In the genomic region with DNA sequence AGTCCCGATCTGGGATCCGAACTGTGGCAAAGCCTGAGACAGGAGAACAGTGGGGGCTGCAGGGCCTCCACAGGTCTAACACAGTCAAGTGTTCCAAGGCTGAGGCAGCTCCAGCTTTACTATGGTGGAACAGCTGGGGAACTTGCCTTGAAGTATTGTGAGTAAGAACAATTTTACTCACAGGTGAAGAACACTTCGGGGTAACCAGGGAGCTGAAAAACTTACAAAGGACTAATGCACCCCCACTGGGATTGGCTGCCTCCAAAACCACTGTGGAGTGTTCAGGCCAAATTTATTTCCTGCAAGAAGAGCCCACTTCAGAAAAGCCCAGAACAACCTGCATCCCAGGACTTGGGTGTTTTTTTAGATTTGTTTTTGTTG, we compare ENCODE assay signal across 1 cellular context.
TF ChIP-seq lines count a peak whose summit lies in the region.

No MANE protein-coding gene starts in this region.

TF ChIP-seq in H1, 55 proteins besides CTCF, POLR2A, EP300 and RAD21:
- TF ChIP-seq, protein P1, sequence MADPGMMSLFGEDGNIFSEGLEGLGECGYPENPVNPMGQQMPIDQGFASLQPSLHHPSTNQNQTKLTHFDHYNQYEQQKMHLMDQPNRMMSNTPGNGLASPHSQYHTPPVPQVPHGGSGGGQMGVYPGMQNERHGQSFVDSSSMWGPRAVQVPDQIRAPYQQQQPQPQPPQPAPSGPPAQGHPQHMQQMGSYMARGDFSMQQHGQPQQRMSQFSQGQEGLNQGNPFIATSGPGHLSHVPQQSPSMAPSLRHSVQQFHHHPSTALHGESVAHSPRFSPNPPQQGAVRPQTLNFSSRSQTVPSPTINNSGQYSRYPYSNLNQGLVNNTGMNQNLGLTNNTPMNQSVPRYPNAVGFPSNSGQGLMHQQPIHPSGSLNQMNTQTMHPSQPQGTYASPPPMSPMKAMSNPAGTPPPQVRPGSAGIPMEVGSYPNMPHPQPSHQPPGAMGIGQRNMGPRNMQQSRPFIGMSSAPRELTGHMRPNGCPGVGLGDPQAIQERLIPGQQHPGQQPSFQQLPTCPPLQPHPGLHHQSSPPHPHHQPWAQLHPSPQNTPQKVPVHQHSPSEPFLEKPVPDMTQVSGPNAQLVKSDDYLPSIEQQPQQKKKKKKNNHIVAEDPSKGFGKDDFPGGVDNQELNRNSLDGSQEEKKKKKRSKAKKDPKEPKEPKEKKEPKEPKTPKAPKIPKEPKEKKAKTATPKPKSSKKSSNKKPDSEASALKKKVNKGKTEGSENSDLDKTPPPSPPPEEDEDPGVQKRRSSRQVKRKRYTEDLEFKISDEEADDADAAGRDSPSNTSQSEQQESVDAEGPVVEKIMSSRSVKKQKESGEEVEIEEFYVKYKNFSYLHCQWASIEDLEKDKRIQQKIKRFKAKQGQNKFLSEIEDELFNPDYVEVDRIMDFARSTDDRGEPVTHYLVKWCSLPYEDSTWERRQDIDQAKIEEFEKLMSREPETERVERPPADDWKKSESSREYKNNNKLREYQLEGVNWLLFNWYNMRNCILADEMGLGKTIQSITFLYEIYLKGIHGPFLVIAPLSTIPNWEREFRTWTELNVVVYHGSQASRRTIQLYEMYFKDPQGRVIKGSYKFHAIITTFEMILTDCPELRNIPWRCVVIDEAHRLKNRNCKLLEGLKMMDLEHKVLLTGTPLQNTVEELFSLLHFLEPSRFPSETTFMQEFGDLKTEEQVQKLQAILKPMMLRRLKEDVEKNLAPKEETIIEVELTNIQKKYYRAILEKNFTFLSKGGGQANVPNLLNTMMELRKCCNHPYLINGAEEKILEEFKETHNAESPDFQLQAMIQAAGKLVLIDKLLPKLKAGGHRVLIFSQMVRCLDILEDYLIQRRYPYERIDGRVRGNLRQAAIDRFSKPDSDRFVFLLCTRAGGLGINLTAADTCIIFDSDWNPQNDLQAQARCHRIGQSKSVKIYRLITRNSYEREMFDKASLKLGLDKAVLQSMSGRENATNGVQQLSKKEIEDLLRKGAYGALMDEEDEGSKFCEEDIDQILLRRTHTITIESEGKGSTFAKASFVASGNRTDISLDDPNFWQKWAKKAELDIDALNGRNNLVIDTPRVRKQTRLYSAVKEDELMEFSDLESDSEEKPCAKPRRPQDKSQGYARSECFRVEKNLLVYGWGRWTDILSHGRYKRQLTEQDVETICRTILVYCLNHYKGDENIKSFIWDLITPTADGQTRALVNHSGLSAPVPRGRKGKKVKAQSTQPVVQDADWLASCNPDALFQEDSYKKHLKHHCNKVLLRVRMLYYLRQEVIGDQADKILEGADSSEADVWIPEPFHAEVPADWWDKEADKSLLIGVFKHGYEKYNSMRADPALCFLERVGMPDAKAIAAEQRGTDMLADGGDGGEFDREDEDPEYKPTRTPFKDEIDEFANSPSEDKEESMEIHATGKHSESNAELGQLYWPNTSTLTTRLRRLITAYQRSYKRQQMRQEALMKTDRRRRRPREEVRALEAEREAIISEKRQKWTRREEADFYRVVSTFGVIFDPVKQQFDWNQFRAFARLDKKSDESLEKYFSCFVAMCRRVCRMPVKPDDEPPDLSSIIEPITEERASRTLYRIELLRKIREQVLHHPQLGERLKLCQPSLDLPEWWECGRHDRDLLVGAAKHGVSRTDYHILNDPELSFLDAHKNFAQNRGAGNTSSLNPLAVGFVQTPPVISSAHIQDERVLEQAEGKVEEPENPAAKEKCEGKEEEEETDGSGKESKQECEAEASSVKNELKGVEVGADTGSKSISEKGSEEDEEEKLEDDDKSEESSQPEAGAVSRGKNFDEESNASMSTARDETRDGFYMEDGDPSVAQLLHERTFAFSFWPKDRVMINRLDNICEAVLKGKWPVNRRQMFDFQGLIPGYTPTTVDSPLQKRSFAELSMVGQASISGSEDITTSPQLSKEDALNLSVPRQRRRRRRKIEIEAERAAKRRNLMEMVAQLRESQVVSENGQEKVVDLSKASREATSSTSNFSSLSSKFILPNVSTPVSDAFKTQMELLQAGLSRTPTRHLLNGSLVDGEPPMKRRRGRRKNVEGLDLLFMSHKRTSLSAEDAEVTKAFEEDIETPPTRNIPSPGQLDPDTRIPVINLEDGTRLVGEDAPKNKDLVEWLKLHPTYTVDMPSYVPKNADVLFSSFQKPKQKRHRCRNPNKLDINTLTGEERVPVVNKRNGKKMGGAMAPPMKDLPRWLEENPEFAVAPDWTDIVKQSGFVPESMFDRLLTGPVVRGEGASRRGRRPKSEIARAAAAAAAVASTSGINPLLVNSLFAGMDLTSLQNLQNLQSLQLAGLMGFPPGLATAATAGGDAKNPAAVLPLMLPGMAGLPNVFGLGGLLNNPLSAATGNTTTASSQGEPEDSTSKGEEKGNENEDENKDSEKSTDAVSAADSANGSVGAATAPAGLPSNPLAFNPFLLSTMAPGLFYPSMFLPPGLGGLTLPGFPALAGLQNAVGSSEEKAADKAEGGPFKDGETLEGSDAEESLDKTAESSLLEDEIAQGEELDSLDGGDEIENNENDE (IDR thresholded peaks at IDR 0.05; ENCODE audit: insufficient replicate concordance, low read length): no peak
- TF ChIP-seq, protein P2, sequence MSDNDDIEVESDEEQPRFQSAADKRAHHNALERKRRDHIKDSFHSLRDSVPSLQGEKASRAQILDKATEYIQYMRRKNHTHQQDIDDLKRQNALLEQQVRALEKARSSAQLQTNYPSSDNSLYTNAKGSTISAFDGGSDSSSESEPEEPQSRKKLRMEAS (IDR thresholded peaks at IDR 0.05): no peak
- TF ChIP-seq EZH2 (IDR thresholded peaks at IDR 0.05; ENCODE audit: low read depth, low read length, severe bottlenecking) (no peak), TAF7 (optimal IDR thresholded peaks at IDR 0.05; ENCODE audit: borderline replicate concordance, low read depth, low read length) (no peak), POU5F1 (IDR thresholded peaks at IDR 0.05; ENCODE audit: low read depth, low read length) (no peak), SAP30 (IDR thresholded peaks at IDR 0.05; ENCODE audit: insufficient read depth, insufficient replicate concordance, low read length) (no peak), YY1 (IDR thresholded peaks at IDR 0.05; ENCODE audit: low read depth, low read length) (no peak), TAF1 (IDR thresholded peaks at IDR 0.05; ENCODE audit: low read depth, low read length) (no peak), NRF1 (IDR thresholded peaks at IDR 0.05; ENCODE audit: low read depth, low read length) (no peak), BCL11A (IDR thresholded peaks at IDR 0.05; ENCODE audit: low read depth in 2 of 2, low read length in 2 of 2) (no peak), TEAD4 (IDR thresholded peaks at IDR 0.05; ENCODE audit: low read depth, low read length) (no peak), NANOG (IDR thresholded peaks at IDR 0.05; ENCODE audit: insufficient read depth, low read depth, low read length, poor library complexity, severe bottlenecking) (no peak), RFX5 (IDR thresholded peaks at IDR 0.05; ENCODE audit: borderline replicate concordance, low read depth, low read length) (no peak)
- TF ChIP-seq, protein P3, sequence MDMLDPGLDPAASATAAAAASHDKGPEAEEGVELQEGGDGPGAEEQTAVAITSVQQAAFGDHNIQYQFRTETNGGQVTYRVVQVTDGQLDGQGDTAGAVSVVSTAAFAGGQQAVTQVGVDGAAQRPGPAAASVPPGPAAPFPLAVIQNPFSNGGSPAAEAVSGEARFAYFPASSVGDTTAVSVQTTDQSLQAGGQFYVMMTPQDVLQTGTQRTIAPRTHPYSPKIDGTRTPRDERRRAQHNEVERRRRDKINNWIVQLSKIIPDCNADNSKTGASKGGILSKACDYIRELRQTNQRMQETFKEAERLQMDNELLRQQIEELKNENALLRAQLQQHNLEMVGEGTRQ (IDR thresholded peaks at IDR 0.05; ENCODE audit: low read length): no peak
